Comparison of ENCODE assay signal across 2 cellular contexts in the genomic region with DNA sequence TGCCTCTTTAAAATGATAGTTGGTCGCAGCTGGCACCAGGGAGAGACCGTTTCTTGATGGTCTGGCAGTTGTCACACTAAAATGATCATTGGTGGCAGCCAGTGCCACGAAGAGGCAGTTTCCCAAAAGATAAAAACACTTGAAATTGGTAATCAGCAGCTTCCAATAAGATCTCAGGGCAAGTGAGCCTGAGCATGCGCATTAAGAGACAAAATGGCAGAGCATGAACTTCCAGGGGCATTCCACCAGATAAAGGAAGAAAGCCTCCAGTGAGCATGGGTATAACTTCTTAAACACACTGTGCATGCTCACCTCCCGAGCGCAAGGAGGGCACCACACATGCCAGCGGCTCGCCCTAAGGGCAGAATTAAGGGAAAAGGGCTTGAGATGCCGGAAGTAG.
TF ChIP-seq lines count a peak whose summit lies in the region.

No MANE protein-coding gene starts in this region.

TF ChIP-seq in K562, 482 proteins besides CTCF, POLR2A, EP300 and RAD21 (continued from another document):
- TF ChIP-seq, protein P1, sequence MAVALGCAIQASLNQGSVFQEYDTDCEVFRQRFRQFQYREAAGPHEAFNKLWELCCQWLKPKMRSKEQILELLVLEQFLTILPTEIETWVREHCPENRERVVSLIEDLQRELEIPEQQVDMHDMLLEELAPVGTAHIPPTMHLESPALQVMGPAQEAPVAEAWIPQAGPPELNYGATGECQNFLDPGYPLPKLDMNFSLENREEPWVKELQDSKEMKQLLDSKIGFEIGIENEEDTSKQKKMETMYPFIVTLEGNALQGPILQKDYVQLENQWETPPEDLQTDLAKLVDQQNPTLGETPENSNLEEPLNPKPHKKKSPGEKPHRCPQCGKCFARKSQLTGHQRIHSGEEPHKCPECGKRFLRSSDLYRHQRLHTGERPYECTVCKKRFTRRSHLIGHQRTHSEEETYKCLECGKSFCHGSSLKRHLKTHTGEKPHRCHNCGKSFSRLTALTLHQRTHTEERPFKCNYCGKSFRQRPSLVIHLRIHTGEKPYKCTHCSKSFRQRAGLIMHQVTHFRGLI (CRISPR knock-in tag; IDR thresholded peaks at IDR 0.05) = no peak

TF ChIP-seq in HepG2, 621 proteins besides CTCF, POLR2A, EP300 and RAD21 (continued from another document):
- TF ChIP-seq, protein P2, sequence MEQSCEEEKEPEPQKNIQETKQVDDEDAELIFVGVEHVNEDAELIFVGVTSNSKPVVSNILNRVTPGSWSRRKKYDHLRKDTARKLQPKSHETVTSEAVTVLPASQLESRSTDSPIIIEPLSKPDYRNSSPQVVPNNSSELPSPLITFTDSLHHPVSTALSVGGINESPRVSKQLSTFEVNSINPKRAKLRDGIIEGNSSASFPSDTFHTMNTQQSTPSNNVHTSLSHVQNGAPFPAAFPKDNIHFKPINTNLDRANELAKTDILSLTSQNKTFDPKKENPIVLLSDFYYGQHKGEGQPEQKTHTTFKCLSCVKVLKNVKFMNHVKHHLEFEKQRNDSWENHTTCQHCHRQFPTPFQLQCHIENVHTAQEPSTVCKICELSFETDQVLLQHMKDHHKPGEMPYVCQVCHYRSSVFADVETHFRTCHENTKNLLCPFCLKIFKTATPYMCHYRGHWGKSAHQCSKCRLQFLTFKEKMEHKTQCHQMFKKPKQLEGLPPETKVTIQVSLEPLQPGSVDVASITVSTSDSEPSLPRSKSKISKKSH (CRISPR knock-in tag; IDR thresholded peaks at IDR 0.05; ENCODE audit: borderline replicate concordance) = no peak
- TF ChIP-seq REL (CRISPR knock-in tag; conservative IDR thresholded peaks at IDR 0.05) = no peak
- TF ChIP-seq ZNF138 (CRISPR knock-in tag; IDR thresholded peaks at IDR 0.05; ENCODE audit: low read depth) = no peak
- TF ChIP-seq, protein P3, sequence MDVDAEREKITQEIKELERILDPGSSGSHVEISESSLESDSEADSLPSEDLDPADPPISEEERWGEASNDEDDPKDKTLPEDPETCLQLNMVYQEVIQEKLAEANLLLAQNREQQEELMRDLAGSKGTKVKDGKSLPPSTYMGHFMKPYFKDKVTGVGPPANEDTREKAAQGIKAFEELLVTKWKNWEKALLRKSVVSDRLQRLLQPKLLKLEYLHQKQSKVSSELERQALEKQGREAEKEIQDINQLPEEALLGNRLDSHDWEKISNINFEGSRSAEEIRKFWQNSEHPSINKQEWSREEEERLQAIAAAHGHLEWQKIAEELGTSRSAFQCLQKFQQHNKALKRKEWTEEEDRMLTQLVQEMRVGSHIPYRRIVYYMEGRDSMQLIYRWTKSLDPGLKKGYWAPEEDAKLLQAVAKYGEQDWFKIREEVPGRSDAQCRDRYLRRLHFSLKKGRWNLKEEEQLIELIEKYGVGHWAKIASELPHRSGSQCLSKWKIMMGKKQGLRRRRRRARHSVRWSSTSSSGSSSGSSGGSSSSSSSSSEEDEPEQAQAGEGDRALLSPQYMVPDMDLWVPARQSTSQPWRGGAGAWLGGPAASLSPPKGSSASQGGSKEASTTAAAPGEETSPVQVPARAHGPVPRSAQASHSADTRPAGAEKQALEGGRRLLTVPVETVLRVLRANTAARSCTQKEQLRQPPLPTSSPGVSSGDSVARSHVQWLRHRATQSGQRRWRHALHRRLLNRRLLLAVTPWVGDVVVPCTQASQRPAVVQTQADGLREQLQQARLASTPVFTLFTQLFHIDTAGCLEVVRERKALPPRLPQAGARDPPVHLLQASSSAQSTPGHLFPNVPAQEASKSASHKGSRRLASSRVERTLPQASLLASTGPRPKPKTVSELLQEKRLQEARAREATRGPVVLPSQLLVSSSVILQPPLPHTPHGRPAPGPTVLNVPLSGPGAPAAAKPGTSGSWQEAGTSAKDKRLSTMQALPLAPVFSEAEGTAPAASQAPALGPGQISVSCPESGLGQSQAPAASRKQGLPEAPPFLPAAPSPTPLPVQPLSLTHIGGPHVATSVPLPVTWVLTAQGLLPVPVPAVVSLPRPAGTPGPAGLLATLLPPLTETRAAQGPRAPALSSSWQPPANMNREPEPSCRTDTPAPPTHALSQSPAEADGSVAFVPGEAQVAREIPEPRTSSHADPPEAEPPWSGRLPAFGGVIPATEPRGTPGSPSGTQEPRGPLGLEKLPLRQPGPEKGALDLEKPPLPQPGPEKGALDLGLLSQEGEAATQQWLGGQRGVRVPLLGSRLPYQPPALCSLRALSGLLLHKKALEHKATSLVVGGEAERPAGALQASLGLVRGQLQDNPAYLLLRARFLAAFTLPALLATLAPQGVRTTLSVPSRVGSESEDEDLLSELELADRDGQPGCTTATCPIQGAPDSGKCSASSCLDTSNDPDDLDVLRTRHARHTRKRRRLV (CRISPR knock-in tag; IDR thresholded peaks at IDR 0.05) = no peak
- no peak for TF ChIP-seq NRL (CRISPR knock-in tag; IDR thresholded peaks at IDR 0.05; ENCODE audit: borderline replicate concordance)
- no peak for TF ChIP-seq GPN1 (CRISPR knock-in tag; IDR thresholded peaks at IDR 0.05; ENCODE audit: borderline replicate concordance)
- TF ChIP-seq, protein P4, sequence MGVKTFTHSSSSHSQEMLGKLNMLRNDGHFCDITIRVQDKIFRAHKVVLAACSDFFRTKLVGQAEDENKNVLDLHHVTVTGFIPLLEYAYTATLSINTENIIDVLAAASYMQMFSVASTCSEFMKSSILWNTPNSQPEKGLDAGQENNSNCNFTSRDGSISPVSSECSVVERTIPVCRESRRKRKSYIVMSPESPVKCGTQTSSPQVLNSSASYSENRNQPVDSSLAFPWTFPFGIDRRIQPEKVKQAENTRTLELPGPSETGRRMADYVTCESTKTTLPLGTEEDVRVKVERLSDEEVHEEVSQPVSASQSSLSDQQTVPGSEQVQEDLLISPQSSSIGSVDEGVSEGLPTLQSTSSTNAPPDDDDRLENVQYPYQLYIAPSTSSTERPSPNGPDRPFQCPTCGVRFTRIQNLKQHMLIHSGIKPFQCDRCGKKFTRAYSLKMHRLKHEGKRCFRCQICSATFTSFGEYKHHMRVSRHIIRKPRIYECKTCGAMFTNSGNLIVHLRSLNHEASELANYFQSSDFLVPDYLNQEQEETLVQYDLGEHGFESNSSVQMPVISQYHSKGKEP (CRISPR knock-in tag; IDR thresholded peaks at IDR 0.05) = no peak
- no peak for TF ChIP-seq ELF4 (CRISPR knock-in tag; IDR thresholded peaks at IDR 0.05; ENCODE audit: borderline replicate concordance)
- no peak for TF ChIP-seq ZNF672 (CRISPR knock-in tag; IDR thresholded peaks at IDR 0.05)
- TF ChIP-seq MTA1 (CRISPR knock-in tag; IDR thresholded peaks at IDR 0.05; ENCODE audit: borderline replicate concordance) = no peak
- no peak for TF ChIP-seq BORCS8-MEF2B (CRISPR knock-in tag; IDR thresholded peaks at IDR 0.05)
- TF ChIP-seq, protein P5, sequence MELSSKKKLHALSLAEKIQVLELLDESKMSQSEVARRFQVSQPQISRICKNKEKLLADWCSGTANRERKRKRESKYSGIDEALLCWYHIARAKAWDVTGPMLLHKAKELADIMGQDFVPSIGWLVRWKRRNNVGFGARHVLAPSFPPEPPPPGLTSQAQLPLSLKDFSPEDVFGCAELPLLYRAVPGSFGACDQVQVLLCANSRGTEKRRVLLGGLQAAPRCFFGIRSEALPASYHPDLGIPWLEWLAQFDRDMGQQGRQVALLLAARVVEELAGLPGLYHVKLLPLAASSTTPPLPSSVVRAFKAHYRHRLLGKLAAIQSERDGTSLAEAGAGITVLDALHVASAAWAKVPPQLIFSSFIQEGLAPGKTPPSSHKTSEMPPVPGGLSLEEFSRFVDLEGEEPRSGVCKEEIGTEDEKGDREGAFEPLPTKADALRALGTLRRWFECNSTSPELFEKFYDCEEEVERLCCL (CRISPR knock-in tag; IDR thresholded peaks at IDR 0.05; ENCODE audit: borderline replicate concordance) = no peak
- no peak for TF ChIP-seq SNAPC2 (CRISPR knock-in tag; IDR thresholded peaks at IDR 0.05)
- no peak for TF ChIP-seq PPARG (CRISPR knock-in tag; conservative IDR thresholded peaks at IDR 0.05)
- TF ChIP-seq, protein P6, sequence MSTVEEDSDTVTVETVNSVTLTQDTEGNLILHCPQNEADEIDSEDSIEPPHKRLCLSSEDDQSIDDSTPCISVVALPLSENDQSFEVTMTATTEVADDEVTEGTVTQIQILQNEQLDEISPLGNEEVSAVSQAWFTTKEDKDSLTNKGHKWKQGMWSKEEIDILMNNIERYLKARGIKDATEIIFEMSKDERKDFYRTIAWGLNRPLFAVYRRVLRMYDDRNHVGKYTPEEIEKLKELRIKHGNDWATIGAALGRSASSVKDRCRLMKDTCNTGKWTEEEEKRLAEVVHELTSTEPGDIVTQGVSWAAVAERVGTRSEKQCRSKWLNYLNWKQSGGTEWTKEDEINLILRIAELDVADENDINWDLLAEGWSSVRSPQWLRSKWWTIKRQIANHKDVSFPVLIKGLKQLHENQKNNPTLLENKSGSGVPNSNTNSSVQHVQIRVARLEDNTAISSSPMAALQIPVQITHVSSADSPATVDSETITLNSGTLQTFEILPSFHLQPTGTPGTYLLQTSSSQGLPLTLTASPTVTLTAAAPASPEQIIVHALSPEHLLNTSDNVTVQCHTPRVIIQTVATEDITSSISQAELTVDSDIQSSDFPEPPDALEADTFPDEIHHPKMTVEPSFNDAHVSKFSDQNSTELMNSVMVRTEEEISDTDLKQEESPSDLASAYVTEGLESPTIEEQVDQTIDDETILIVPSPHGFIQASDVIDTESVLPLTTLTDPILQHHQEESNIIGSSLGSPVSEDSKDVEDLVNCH (CRISPR knock-in tag; IDR thresholded peaks at IDR 0.05) = no peak
- TF ChIP-seq ZNF136 (CRISPR knock-in tag; IDR thresholded peaks at IDR 0.05; ENCODE audit: low read depth) = no peak
- TF ChIP-seq ZNF326 (CRISPR knock-in tag; IDR thresholded peaks at IDR 0.05; ENCODE audit: borderline replicate concordance) = no peak
